In the genomic region with DNA sequence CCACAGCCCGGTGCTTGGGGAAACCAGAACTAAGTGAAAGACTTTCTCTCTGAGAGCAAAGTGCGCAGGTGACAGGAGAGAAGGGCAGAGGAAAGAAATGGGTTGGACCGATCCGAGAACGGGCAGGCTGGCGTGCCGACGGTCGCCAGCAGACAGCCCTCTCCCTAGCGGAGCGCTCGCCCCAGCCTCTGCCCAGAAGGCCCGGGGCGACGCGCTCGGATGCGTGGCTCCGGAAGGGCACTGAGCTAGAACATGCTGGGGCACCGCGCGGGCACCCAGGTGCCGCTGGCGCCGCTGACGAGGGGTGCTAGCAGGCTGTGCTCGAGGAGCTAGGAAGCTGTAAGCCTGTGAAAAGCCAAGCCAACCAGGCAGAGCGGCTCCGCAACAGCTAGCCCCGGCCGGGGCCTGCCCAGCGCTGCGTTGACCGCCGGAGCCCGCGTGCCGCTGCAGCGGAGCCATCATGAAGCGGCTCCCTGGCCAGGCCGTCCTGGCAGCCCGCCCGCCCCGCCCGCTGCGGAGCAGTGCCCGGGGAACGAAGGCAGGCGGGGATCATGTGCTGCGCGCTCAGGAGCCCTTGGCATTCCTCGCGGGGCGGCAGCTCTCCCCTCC, we compare ENCODE assay signal across 1 cellular context.
TF ChIP-seq lines count a peak whose summit lies in the region.

No MANE protein-coding gene starts in this region.

TF ChIP-seq in GM12878, 131 proteins besides CTCF, POLR2A, EP300 and RAD21 (continued from another document):
- TF ChIP-seq, protein P1, sequence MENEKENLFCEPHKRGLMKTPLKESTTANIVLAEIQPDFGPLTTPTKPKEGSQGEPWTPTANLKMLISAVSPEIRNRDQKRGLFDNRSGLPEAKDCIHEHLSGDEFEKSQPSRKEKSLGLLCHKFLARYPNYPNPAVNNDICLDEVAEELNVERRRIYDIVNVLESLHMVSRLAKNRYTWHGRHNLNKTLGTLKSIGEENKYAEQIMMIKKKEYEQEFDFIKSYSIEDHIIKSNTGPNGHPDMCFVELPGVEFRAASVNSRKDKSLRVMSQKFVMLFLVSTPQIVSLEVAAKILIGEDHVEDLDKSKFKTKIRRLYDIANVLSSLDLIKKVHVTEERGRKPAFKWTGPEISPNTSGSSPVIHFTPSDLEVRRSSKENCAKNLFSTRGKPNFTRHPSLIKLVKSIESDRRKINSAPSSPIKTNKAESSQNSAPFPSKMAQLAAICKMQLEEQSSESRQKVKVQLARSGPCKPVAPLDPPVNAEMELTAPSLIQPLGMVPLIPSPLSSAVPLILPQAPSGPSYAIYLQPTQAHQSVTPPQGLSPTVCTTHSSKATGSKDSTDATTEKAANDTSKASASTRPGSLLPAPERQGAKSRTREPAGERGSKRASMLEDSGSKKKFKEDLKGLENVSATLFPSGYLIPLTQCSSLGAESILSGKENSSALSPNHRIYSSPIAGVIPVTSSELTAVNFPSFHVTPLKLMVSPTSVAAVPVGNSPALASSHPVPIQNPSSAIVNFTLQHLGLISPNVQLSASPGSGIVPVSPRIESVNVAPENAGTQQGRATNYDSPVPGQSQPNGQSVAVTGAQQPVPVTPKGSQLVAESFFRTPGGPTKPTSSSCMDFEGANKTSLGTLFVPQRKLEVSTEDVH (IDR thresholded peaks at IDR 0.05; ENCODE audit: low read depth, partially characterized antibody) = no peak
- TF ChIP-seq PML (IDR thresholded peaks at IDR 0.05; ENCODE audit: low read length) (no peak), GATAD2B (conservative IDR thresholded peaks at IDR 0.05; ENCODE audit: low read depth) (peak; percentile 49; the same call in 1 of the 2 replicates), BHLHE40 (IDR thresholded peaks at IDR 0.05; ENCODE audit: borderline replicate concordance in 1 of 2, low read depth in 2 of 2, low read length in 1 of 2) (peak in 1 of 2 experiments; percentile 18; a peak in 1 of 4 replicates)
